ENCODE assay signal across 9 cellular contexts in genomic region chr1:75787524-75787923, GRCh38. TPM values are rescaled to one million over a fixed set of nuclear protein-coding genes. Genes with fewer than 3 reads are reported as not detected.
A peak's percentile ranks its signal among the peaks of the same experiment; 100 is the strongest.
DNase-seq lines count a peak whose midpoint lies in the region; ATAC-seq, FAIRE-seq and TF ChIP-seq lines count a peak whose summit lies in the region.
"Had no signal": no experiment of that assay in that cellular context is flagged by ENCODE, and none has a peak within 500 bp of the region (broad histone marks: within the 10 kb centered on the region; RNA-seq: fewer than 3 reads in every experiment).

No MANE protein-coding gene starts in this region.

- peaks cover 6% of the 10 kb centered on the region; the same call in 1 of the 2 replicates for H4K20me1 ChIP-seq in GM12878 (ENCODE audit: control insufficient read depth, insufficient read depth)

- ATAC-seq in Right ventricle myocardium inferior (no peak), GM12878 (no peak), lung (ENCODE audit: insufficient read depth, low FRiP score) (no peak), upper lobe of right lung (no peak), GM21367 (IDR thresholded peaks at IDR 0.05; ENCODE audit: unreplicated experiment) (no peak), HG02623 (IDR thresholded peaks at IDR 0.05; ENCODE audit: unreplicated experiment) (no peak)

- FAIRE-seq in GM12878 (lab: Jason Lieb, UNC) (no peak), GM19239 (lab: Jason Lieb, UNC) (no peak)

- RAD21 ChIA-PET in GM12878 (lab: Charles Lee; ENCODE audit: unreplicated experiment) = no interaction called here

- POLR2A ChIA-PET in GM12878 (lab: Charles Lee) = interaction anchor here (3.3 kb wide), 1 partner anchor 60 kb away, joined by 44 read pairs; no protein-coding TSS in a partner anchor

- peak overlapping the region; percentile 84 for H3K4me2 ChIP-seq in GM12878 (ENCODE audit: control insufficient read depth, insufficient read depth)

- peaks cover 75% of the 10 kb centered on the region for H3K79me2 ChIP-seq in GM12878 (ENCODE audit: control insufficient read depth, insufficient read depth, low read length)

- peak overlapping the region; percentile 76 for H3K27ac ChIP-seq in cardiac muscle cell
- peak overlapping the region; percentile 98 for H3K27ac ChIP-seq in GM12878 (ENCODE audit: control insufficient read depth, insufficient read depth)
- H3K27ac ChIP-seq in lung (ENCODE audit: low read depth in 1 of 2, low read length in 1 of 2) = peak overlapping the region in 1 of 2 donors; percentile 3
- H3K27ac ChIP-seq in upper lobe of right lung = peak overlapping the region; percentile 86

- H3K27me3 ChIP-seq in cardiac muscle cell = no peaks in the 10 kb centered on the region
- H3K27me3 ChIP-seq in GM12878 (replicated peaks in 1 of 2; ENCODE audit: control insufficient read depth in 2 of 2, insufficient read depth in 2 of 2, low read length in 1 of 2) = no peaks in the 10 kb centered on the region
- H3K27me3 ChIP-seq in lung (ENCODE audit: control insufficient read depth, insufficient read depth) = no peaks in the 10 kb centered on the region
- no peaks in the 10 kb centered on the region for H3K27me3 ChIP-seq in upper lobe of right lung

- intact Hi-C loops in Right ventricle myocardium inferior (cut with DNase I) = no loop called here
- intact Hi-C loops in GM12878 (cut with micrococcal nuclease; ENCODE audit: unreplicated experiment) = loop anchor here (10.0 kb wide), 1 partner anchor 197 kb away; no protein-coding TSS in a partner anchor
- intact Hi-C loops in upper lobe of right lung (cut with DNase I) = no loop called here

- peak overlapping the region; percentile 93 for H3K9ac ChIP-seq in GM12878 (ENCODE audit: control insufficient read depth, insufficient read depth, low read length)

- TF ChIP-seq RAD21 in GM12878 (IDR thresholded peaks at IDR 0.05; ENCODE audit: insufficient read depth, low read depth, low read length) = no peak

- in situ Hi-C loops in GM12878 (cut with MboI) = loop anchor here (5.0 kb wide), 2 partner anchors 60 to 200 kb away; no protein-coding TSS in a partner anchor

- H3K36me3 ChIP-seq in cardiac muscle cell (peaks cover 33% of the 10 kb centered on the region), GM12878 (ENCODE audit: control insufficient read depth in 2 of 2, insufficient read depth in 2 of 2, low read length in 1 of 2) (peaks cover 2 to 19% of the 10 kb centered on the region in 2 experiments; a peak in 3 of 4 replicates), lung (ENCODE audit: control insufficient read depth in 2 of 2, insufficient read depth in 2 of 2, low read length in 2 of 2) (peaks cover 8 to 11% of the 10 kb centered on the region in 2 donors), upper lobe of right lung (peaks cover 40% of the 10 kb centered on the region)

- no peak for TF ChIP-seq CTCF in cardiac muscle cell (IDR thresholded peaks at IDR 0.05; ENCODE audit: low read depth, low read length)
- no peak for TF ChIP-seq CTCF in GM12878 (IDR thresholded peaks at IDR 0.05 in 2 of 3, conservative IDR thresholded peaks at IDR 0.05 in 1 of 3; ENCODE audit: control insufficient read depth in 2 of 3, extremely low read depth in 1 of 3, insufficient read depth in 1 of 3, low read depth in 3 of 3, low read length in 3 of 3)
- no peak for TF ChIP-seq CTCF in lung (IDR thresholded peaks at IDR 0.05; ENCODE audit: control extremely low read depth, extremely low read depth)
- TF ChIP-seq CTCF in upper lobe of right lung (IDR thresholded peaks at IDR 0.05) = no peak

- 0% methylated on average over 4 of the region's 4 CpGs for WGBS in GM12878 (ENCODE audit: insufficient coverage, insufficient replicate concordance, low lambda C conversion rate, missing lambda C conversion rate)
- WGBS in lung, 2 donors = 14 to 20% methylated on average over 4 of the region's 4 CpGs

- SMC1A ChIA-PET in GM12878 (lab: Charles Lee; ENCODE audit: uncharacterized antibody, unreplicated experiment) = interaction anchor here (1.2 kb wide), 1 partner anchor 64 kb away, joined by 8 read pairs; no protein-coding TSS in a partner anchor

- H3K9me3 ChIP-seq in cardiac muscle cell (ENCODE audit: low read depth) (no peaks in the 10 kb centered on the region), GM12878 (replicated peaks; ENCODE audit: control insufficient read depth, insufficient read depth, low read length) (no peaks in the 10 kb centered on the region), lung (ENCODE audit: control insufficient read depth in 2 of 2, insufficient read depth in 1 of 2, low read length in 1 of 2) (no peaks in the 10 kb centered on the region), upper lobe of right lung (no peaks in the 10 kb centered on the region)

- no peak overlapping the region for H2AFZ ChIP-seq in GM12878 (ENCODE audit: control insufficient read depth, low read depth, low read length)

- TF ChIP-seq EP300 in GM12878 (IDR thresholded peaks at IDR 0.05; ENCODE audit: borderline replicate concordance in 1 of 2, control insufficient read depth in 1 of 2, low read depth in 2 of 2, low read length in 2 of 2) = no peak

- H3K4me3 ChIP-seq in cardiac muscle cell (peak overlapping the region; percentile 67), GM12878 (peak overlapping the region; percentile 80), lung (peak overlapping the region; percentile 18), upper lobe of right lung (peak overlapping the region; percentile 77)

- H3K4me1 ChIP-seq in cardiac muscle cell (ENCODE audit: low read depth) (peaks cover 25% of the 10 kb centered on the region), GM12878 (ENCODE audit: control insufficient read depth, insufficient read depth, low read length) (peaks cover 2% of the 10 kb centered on the region; the same call in 1 of the 2 replicates), lung (ENCODE audit: control insufficient read depth in 2 of 2, insufficient read depth in 2 of 2, low read length in 2 of 2) (peaks cover 5 to 12% of the 10 kb centered on the region in 2 donors), upper lobe of right lung (peaks cover 44% of the 10 kb centered on the region)

- no peak for DNase-seq in cardiac muscle cell (ENCODE audit: low read depth in 1 of 2, low spot score in 1 of 2)
- no peak for DNase-seq in Right ventricle myocardium inferior (ENCODE audit: missing footprints)
- no peak for DNase-seq in GM12878 (ENCODE audit: low read depth, low spot score)
- DNase-seq in lung (ENCODE audit: low spot score) = no peak
- DNase-seq in upper lobe of right lung = no peak
- DNase-seq in GM19239 (ENCODE audit: insufficient read length, low spot score) = no peak
- DNase-seq: effector CD4-positive, alpha-beta T cell had no signal

- TF ChIP-seq POLR2A in GM12878 (IDR thresholded peaks at IDR 0.05; ENCODE audit: low read depth, low read length) = no peak

- CTCF ChIA-PET in GM12878 (lab: Yijun Ruan, JAX) = interaction anchor here (0.7 to 1.5 kb wide), 2 partner anchors 9 to 62 kb away, joined by 3 to 9 read pairs; partner anchors contain the start of gene MSH4

- no TSS peak for BruUV-seq in GM12878 (replicated peaks; lab: Mats Ljungman, UMichigan)

RNA-seq across cellular contexts. Expression of gene RABGGTB, which starts 1.5 kb away (rescaled TPM):
- total RNA-seq in cardiac muscle cell (63.9 and 74.2 TPM in 2 replicates), Right ventricle myocardium inferior (55.6 TPM), GM12878 (2014; rRNA removed) (162 and 211 TPM in 2 replicates), GM12878 (2014; rRNA removed; fragmentation: Illumina TruSeq; extraction: Trizol) (213 and 221 TPM in 2 replicates), GM12878 (2021) (128 and 147 TPM in 2 replicates), lung (10 to 100 TPM; 60.7 to 99.9 TPM), upper lobe of right lung (71.6 TPM)
- polyA plus RNA-seq in cardiac muscle cell (27.7 and 37.4 TPM in 2 replicates), GM12878 (2011; rRNA removed) (190 and 284 TPM in 2 replicates), GM12878 (2014; fragmentation: Illumina TruSeq; extraction: Trizol) (170 and 198 TPM in 2 replicates), GM12878 (2014; fragmentation: Nextera tagmentation; extraction: Ambion mirVana) (100 to 1,000 TPM; 135 to 153 TPM), GM12878 (2014; rRNA removed) (156 and 182 TPM in 2 replicates), GM12878 (2016; fragmentation: Nextera tagmentation; extraction: Ambion mirVana) (10 to 100 TPM; 50.5 to 56.1 TPM), lung (10 to 100 TPM; 66.8 to 69.3 TPM)
- total RNA-seq in GM12878 (2013; cell fraction: nucleolus; rRNA removed) = 514 and 534 TPM in 2 replicates
- 68.8 TPM for polyA plus RNA-seq in GM12878 (2011; ENCODE audit: low read depth)
- polyA plus RNA-seq in GM12878 (2011; cell fraction: cytosol; rRNA removed) = 42.2 and 47.2 TPM in 2 replicates
- 202 and 251 TPM in 2 replicates for polyA plus RNA-seq in GM12878 (2011; cell fraction: nucleus; rRNA removed)
- polyA plus RNA-seq in GM12878 (2012) = 97.6 and 109 TPM in 2 replicates
- 190 and 265 TPM in 2 replicates for polyA minus RNA-seq in GM12878 (2011; rRNA and poly(A)+ RNA removed)
- polyA minus RNA-seq in GM12878 (2011; cell fraction: cytosol; rRNA and poly(A)+ RNA removed) = 87.1 and 95.4 TPM in 2 replicates
- 196 and 287 TPM in 2 replicates for polyA minus RNA-seq in GM12878 (2011; cell fraction: nucleus; rRNA and poly(A)+ RNA removed)

RNA-seq across cellular contexts. Expression of gene MSH4, which starts 9.2 kb away (rescaled TPM):
- total RNA-seq in cardiac muscle cell (0.06 and 0.11 TPM in 2 replicates), Right ventricle myocardium inferior (0.35 TPM), GM12878 (2014; rRNA removed) (0.22 and 0.34 TPM in 2 replicates), GM12878 (2014; rRNA removed; fragmentation: Illumina TruSeq; extraction: Trizol) (0.04 and 0.09 TPM in 2 replicates), GM12878 (2021) (0.08 and 0.15 TPM in 2 replicates), lung (under 1 TPM; 0.34 to 0.40 TPM), upper lobe of right lung (0.96 TPM)
- polyA plus RNA-seq in cardiac muscle cell (0.10 TPM in 1 of 2 replicates, not detected in the other), GM12878 (2011; rRNA removed) (0.08 and 0.26 TPM in 2 replicates), GM12878 (2014; fragmentation: Illumina TruSeq; extraction: Trizol) (0.04 and 0.05 TPM in 2 replicates), GM12878 (2014; fragmentation: Nextera tagmentation; extraction: Ambion mirVana) (not detected), GM12878 (2014; rRNA removed) (0.11 and 0.13 TPM in 2 replicates), GM12878 (2016; fragmentation: Nextera tagmentation; extraction: Ambion mirVana) (under 1 TPM in 1 of 2 experiments, not detected in 1; 0.09 TPM), lung (under 1 TPM; 0.13 to 0.37 TPM)
- total RNA-seq in GM12878 (2013; cell fraction: nucleolus; rRNA removed) = 0.40 and 0.64 TPM in 2 replicates
- polyA plus RNA-seq in GM12878 (2011; ENCODE audit: low read depth) = not detected
- 0.05 TPM in 1 of 2 replicates, not detected in the other for polyA plus RNA-seq in GM12878 (2011; cell fraction: cytosol; rRNA removed)
- 0.35 and 0.39 TPM in 2 replicates for polyA plus RNA-seq in GM12878 (2011; cell fraction: nucleus; rRNA removed)
- polyA plus RNA-seq in GM12878 (2012) = 0.08 TPM in 1 of 2 replicates, not detected in the other
- 0.15 and 0.22 TPM in 2 replicates for polyA minus RNA-seq in GM12878 (2011; rRNA and poly(A)+ RNA removed)
- not detected in 2 replicates for polyA minus RNA-seq in GM12878 (2011; cell fraction: cytosol; rRNA and poly(A)+ RNA removed)
- polyA minus RNA-seq in GM12878 (2011; cell fraction: nucleus; rRNA and poly(A)+ RNA removed) = 0.48 and 1.6 TPM in 2 replicates

Comparison
In these comparisons a context has a peak if more than half of its experiments do, and no peak if none do; other contexts are left out.
1. H3K4me3 ChIP-seq: peak in every context shown above with its lines; median percentile 80 in GM12878; 77 in upper lobe of right lung; 67 in cardiac muscle cell; 18 in lung.